In genomic region chr13:98576215-98576945, GRCh38 we compare ENCODE assay signal across 1 cellular context.
TF ChIP-seq lines count a peak whose summit lies in the region.

No MANE protein-coding gene starts in this region.

TF ChIP-seq in HEK293, 187 proteins besides CTCF, POLR2A, EP300 and RAD21 (continued from another document and continues in another):
- TF ChIP-seq, protein P1, sequence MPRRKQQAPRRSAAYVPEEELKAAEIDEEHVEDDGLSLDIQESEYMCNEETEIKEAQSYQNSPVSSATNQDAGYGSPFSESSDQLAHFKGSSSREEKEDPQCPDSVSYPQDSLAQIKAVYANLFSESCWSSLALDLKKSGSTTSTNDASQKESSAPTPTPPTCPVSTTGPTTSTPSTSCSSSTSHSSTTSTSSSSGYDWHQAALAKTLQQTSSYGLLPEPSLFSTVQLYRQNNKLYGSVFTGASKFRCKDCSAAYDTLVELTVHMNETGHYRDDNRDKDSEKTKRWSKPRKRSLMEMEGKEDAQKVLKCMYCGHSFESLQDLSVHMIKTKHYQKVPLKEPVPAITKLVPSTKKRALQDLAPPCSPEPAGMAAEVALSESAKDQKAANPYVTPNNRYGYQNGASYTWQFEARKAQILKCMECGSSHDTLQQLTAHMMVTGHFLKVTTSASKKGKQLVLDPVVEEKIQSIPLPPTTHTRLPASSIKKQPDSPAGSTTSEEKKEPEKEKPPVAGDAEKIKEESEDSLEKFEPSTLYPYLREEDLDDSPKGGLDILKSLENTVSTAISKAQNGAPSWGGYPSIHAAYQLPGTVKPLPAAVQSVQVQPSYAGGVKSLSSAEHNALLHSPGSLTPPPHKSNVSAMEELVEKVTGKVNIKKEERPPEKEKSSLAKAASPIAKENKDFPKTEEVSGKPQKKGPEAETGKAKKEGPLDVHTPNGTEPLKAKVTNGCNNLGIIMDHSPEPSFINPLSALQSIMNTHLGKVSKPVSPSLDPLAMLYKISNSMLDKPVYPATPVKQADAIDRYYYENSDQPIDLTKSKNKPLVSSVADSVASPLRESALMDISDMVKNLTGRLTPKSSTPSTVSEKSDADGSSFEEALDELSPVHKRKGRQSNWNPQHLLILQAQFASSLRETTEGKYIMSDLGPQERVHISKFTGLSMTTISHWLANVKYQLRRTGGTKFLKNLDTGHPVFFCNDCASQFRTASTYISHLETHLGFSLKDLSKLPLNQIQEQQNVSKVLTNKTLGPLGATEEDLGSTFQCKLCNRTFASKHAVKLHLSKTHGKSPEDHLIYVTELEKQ (tag by site-specific recombination; IDR thresholded peaks at IDR 0.05; ENCODE audit: borderline replicate concordance): no peak
- TF ChIP-seq ZNF10 (tag by site-specific recombination; IDR thresholded peaks at IDR 0.05) (no peak), ZNF488 (tag by site-specific recombination; IDR thresholded peaks at IDR 0.05) (no peak), ZNF221 (tag by site-specific recombination; IDR thresholded peaks at IDR 0.05; ENCODE audit: borderline replicate concordance) (no peak), GLIS2 (tag by site-specific recombination; IDR thresholded peaks at IDR 0.05) (peak; percentile 93), ZNF600 (tag by site-specific recombination; IDR thresholded peaks at IDR 0.05) (no peak), GLIS1 (tag by site-specific recombination; IDR thresholded peaks at IDR 0.05) (peak; percentile 75), ZNF768 (tag by site-specific recombination; IDR thresholded peaks at IDR 0.05) (no peak), ZXDB (tag by site-specific recombination; IDR thresholded peaks at IDR 0.05) (0 out of 2 replicates have a peak, but pooled peaks have one; percentile 24), ZNF23 (tag by site-specific recombination; IDR thresholded peaks at IDR 0.05; ENCODE audit: borderline replicate concordance) (no peak), KLF7 (tag by site-specific recombination; IDR thresholded peaks at IDR 0.05; ENCODE audit: borderline replicate concordance) (no peak), ZNF654 (tag by site-specific recombination; IDR thresholded peaks at IDR 0.05; ENCODE audit: low read depth) (no peak), ZNF341 (tag by site-specific recombination; IDR thresholded peaks at IDR 0.05; ENCODE audit: low read depth) (no peak; the same call in 1 of the 2 replicates), HIC1 (tag by site-specific recombination; IDR thresholded peaks at IDR 0.05) (no peak), ZNF416 (tag by site-specific recombination; IDR thresholded peaks at IDR 0.05) (no peak), BCL11B (tag by site-specific recombination; IDR thresholded peaks at IDR 0.05; ENCODE audit: low read depth) (no peak), ZNF521 (tag by site-specific recombination; IDR thresholded peaks at IDR 0.05) (no peak), ZNF837 (tag by site-specific recombination; IDR thresholded peaks at IDR 0.05) (no peak), ZNF404 (tag by site-specific recombination; IDR thresholded peaks at IDR 0.05) (no peak), ZSCAN4 (tag by site-specific recombination; IDR thresholded peaks at IDR 0.05) (no peak), ZNF501 (tag by site-specific recombination; IDR thresholded peaks at IDR 0.05) (no peak), MZF1 (tag by site-specific recombination; IDR thresholded peaks at IDR 0.05; ENCODE audit: borderline replicate concordance) (no peak), OSR2 (tag by site-specific recombination; IDR thresholded peaks at IDR 0.05) (no peak), ZNF623 (tag by site-specific recombination; IDR thresholded peaks at IDR 0.05) (no peak), ZNF544 (tag by site-specific recombination; IDR thresholded peaks at IDR 0.05) (no peak), YY2 (tag by site-specific recombination; IDR thresholded peaks at IDR 0.05) (no peak), OVOL3 (tag by site-specific recombination; IDR thresholded peaks at IDR 0.05) (no peak), ZNF510 (tag by site-specific recombination; IDR thresholded peaks at IDR 0.05; ENCODE audit: insufficient replicate concordance) (no peak), ZNF175 (tag by site-specific recombination; IDR thresholded peaks at IDR 0.05) (no peak), ZNF19 (tag by site-specific recombination; IDR thresholded peaks at IDR 0.05; ENCODE audit: low read depth) (no peak), ZBTB8A (tag by site-specific recombination; IDR thresholded peaks at IDR 0.05) (peak; percentile 48; the same call in 1 of the 2 replicates), ZNF366 (tag by site-specific recombination; conservative IDR thresholded peaks at IDR 0.05) (no peak), KLF8 (tag by site-specific recombination; IDR thresholded peaks at IDR 0.05) (peak; percentile 30; the same call in 1 of the 2 replicates), ZBTB21 (tag by site-specific recombination; IDR thresholded peaks at IDR 0.05) (no peak), ZNF624 (tag by site-specific recombination; IDR thresholded peaks at IDR 0.05) (no peak), ZNF645 (tag by site-specific recombination; IDR thresholded peaks at IDR 0.05) (no peak), ZNF639 (tag by site-specific recombination; IDR thresholded peaks at IDR 0.05) (no peak), ZNF549 (tag by site-specific recombination; IDR thresholded peaks at IDR 0.05) (no peak), EGR2 (tag by site-specific recombination; IDR thresholded peaks at IDR 0.05; ENCODE audit: low read depth) (peak; percentile 32; the same call in 1 of the 2 replicates), ZNF211 (tag by site-specific recombination; IDR thresholded peaks at IDR 0.05; ENCODE audit: low read depth) (no peak), ZNF529 (tag by site-specific recombination; IDR thresholded peaks at IDR 0.05; ENCODE audit: insufficient replicate concordance) (no peak)
- TF ChIP-seq, protein P2, sequence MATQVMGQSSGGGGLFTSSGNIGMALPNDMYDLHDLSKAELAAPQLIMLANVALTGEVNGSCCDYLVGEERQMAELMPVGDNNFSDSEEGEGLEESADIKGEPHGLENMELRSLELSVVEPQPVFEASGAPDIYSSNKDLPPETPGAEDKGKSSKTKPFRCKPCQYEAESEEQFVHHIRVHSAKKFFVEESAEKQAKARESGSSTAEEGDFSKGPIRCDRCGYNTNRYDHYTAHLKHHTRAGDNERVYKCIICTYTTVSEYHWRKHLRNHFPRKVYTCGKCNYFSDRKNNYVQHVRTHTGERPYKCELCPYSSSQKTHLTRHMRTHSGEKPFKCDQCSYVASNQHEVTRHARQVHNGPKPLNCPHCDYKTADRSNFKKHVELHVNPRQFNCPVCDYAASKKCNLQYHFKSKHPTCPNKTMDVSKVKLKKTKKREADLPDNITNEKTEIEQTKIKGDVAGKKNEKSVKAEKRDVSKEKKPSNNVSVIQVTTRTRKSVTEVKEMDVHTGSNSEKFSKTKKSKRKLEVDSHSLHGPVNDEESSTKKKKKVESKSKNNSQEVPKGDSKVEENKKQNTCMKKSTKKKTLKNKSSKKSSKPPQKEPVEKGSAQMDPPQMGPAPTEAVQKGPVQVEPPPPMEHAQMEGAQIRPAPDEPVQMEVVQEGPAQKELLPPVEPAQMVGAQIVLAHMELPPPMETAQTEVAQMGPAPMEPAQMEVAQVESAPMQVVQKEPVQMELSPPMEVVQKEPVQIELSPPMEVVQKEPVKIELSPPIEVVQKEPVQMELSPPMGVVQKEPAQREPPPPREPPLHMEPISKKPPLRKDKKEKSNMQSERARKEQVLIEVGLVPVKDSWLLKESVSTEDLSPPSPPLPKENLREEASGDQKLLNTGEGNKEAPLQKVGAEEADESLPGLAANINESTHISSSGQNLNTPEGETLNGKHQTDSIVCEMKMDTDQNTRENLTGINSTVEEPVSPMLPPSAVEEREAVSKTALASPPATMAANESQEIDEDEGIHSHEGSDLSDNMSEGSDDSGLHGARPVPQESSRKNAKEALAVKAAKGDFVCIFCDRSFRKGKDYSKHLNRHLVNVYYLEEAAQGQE (tag by site-specific recombination; IDR thresholded peaks at IDR 0.05): no peak
- TF ChIP-seq, protein P3, sequence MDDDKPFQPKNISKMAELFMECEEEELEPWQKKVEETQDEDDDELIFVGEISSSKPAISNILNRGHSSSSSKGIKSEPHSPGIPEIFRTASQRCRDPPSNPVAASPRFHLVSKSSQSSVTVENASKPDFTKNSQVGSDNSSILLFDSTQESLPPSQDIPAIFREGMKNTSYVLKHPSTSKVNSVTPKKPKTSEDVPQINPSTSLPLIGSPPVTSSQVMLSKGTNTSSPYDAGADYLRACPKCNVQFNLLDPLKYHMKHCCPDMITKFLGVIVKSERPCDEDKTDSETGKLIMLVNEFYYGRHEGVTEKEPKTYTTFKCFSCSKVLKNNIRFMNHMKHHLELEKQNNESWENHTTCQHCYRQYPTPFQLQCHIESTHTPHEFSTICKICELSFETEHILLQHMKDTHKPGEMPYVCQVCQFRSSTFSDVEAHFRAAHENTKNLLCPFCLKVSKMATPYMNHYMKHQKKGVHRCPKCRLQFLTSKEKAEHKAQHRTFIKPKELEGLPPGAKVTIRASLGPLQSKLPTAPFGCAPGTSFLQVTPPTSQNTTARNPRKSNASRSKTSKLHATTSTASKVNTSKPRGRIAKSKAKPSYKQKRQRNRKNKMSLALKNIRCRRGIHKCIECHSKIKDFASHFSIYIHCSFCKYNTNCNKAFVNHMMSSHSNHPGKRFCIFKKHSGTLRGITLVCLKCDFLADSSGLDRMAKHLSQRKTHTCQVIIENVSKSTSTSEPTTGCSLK (tag by site-specific recombination; IDR thresholded peaks at IDR 0.05): no peak
- TF ChIP-seq, protein P4, sequence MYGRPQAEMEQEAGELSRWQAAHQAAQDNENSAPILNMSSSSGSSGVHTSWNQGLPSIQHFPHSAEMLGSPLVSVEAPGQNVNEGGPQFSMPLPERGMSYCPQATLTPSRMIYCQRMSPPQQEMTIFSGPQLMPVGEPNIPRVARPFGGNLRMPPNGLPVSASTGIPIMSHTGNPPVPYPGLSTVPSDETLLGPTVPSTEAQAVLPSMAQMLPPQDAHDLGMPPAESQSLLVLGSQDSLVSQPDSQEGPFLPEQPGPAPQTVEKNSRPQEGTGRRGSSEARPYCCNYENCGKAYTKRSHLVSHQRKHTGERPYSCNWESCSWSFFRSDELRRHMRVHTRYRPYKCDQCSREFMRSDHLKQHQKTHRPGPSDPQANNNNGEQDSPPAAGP (tag by site-specific recombination; IDR thresholded peaks at IDR 0.05): no peak
- TF ChIP-seq, protein P5, sequence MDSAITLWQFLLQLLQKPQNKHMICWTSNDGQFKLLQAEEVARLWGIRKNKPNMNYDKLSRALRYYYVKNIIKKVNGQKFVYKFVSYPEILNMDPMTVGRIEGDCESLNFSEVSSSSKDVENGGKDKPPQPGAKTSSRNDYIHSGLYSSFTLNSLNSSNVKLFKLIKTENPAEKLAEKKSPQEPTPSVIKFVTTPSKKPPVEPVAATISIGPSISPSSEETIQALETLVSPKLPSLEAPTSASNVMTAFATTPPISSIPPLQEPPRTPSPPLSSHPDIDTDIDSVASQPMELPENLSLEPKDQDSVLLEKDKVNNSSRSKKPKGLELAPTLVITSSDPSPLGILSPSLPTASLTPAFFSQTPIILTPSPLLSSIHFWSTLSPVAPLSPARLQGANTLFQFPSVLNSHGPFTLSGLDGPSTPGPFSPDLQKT (IDR thresholded peaks at IDR 0.05; ENCODE audit: borderline replicate concordance, low read depth, low read length): no peak
